ENCODE assay signal across 10 cellular contexts in genomic region chr5:60248900-60249299, GRCh38.
DNase-seq lines count a peak whose midpoint lies in the region; ATAC-seq and TF ChIP-seq lines count a peak whose summit lies in the region.
"Had no signal": no experiment of that assay in that cellular context is flagged by ENCODE, and none has a peak within 500 bp of the region (broad histone marks: within the 10 kb centered on the region; RNA-seq: fewer than 3 reads in every experiment).

No MANE protein-coding gene starts in this region.

- H3K9me3 Mint-ChIP-seq in MCF 10A (ENCODE audit: unreplicated experiment) = no peaks in the 10 kb centered on the region

- TF ChIP-seq CTCF in foreskin fibroblast (IDR thresholded peaks at IDR 0.05; ENCODE audit: low read depth, low read length) = no peak
- no peak for TF ChIP-seq CTCF in MCF 10A (IDR thresholded peaks at IDR 0.05; ENCODE audit: unreplicated experiment)

- DNase-seq in left cardiac atrium = no peak
- DNase-seq in mucosa of gallbladder (ENCODE audit: low spot score) = no peak
- DNase-seq in foreskin fibroblast = no peak
- no peak for DNase-seq in NCI-H748 treated with DMSO at 0.1 percent for 48 hours (lab: John Stamatoyannopoulos, UW)
- DNase-seq in MCF 10A (ENCODE audit: unreplicated experiment) = no peak
- DNase-seq: NCI-H446 treated with DMSO at 0.1 percent for 48 hours had no signal

- H3K4me3 ChIP-seq in foreskin fibroblast (ENCODE audit: low read depth in 1 of 2, low read length in 2 of 2) = no peak overlapping the region
- H3K4me3 ChIP-seq: upper lobe of left lung had no signal

- CTCF ChIA-PET in MCF 10A (lab: Yijun Ruan, JAX) = no interaction called here

- intact Hi-C loops in left cardiac atrium (cut with DNase I) (no loop called here), MCF 10A (cut with micrococcal nuclease) (no loop called here)

- no peak overlapping the region for H3K4me3 Mint-ChIP-seq in MCF 10A (ENCODE audit: unreplicated experiment)

- no peak overlapping the region for H3K27ac Mint-ChIP-seq in MCF 10A (ENCODE audit: low read depth, unreplicated experiment)

- H3K4me1 Mint-ChIP-seq in MCF 10A (ENCODE audit: insufficient read depth, unreplicated experiment) = no peaks in the 10 kb centered on the region

- H3K36me3 Mint-ChIP-seq in MCF 10A (ENCODE audit: insufficient read depth, unreplicated experiment) = no peaks in the 10 kb centered on the region

- BruUV-seq in MCF 10A (replicated peaks; lab: Mats Ljungman, UMichigan) = no TSS peak

- H3K27me3 Mint-ChIP-seq in MCF 10A (ENCODE audit: insufficient read depth, unreplicated experiment) = peaks cover 84% of the 10 kb centered on the region

- ATAC-seq in GM18508 (IDR thresholded peaks at IDR 0.05; ENCODE audit: insufficient read depth, unreplicated experiment) = peak; percentile 89
- peak; percentile 89 for ATAC-seq in GM21786 (IDR thresholded peaks at IDR 0.05; ENCODE audit: unreplicated experiment)
- peak; percentile 86 for ATAC-seq in HG03575 (IDR thresholded peaks at IDR 0.05; ENCODE audit: extremely low read depth, insufficient number of reproducible peaks, low FRiP score, unreplicated experiment)
- ATAC-seq in left cardiac atrium = peak; percentile 30 to 78

- POLR2A ChIA-PET in MCF 10A (lab: Yijun Ruan, JAX) = no interaction called here
